In the genomic region with DNA sequence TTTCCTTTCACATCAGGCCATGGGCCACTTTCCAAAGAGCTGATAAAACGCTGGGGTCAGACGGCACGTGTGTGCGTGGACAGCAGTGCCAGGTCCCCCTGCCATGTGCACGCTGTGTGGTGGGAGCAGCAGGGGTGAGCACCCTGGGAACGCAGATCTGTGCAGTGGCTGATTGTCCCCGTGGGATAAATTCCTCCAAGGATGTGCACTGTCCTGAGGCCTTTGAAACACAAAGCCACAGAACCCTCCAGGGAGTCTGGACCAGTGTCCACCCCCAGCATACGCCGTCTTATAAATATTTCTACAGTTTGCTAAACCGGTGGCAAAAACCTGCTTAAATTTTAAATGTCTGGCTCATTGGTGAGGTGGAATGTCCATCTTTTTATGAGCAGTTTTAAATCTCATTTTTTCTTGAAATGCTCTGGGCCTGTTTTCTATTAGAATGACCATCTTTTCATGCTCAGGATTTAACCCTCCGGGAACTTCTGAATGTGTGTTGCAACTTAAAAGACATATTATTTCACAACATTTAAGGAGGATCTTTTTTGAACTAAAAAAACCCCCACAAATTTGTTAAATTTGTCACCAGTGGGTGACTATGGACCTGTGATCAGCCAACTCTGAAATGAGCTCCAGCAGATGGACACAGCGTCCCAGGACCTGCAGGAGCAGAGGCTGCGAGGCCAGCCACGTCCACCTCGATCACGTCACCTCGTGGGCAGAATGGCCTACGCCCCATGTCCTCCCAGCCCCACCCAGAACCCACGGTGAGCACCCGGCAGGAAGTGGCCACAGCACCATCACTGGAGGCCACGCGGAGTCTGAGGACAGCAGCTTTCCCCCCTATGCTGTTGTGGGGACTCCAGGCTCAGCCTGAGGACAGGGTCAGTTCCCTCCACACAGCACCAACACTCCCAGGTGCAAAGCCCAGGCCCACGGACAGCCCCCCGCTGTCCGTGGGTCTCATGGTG, we compare ENCODE assay signal across 8 cellular contexts.
A peak's percentile ranks its signal among the peaks of the same experiment; 100 is the strongest.
DNase-seq lines count a peak whose midpoint lies in the region; ATAC-seq and TF ChIP-seq lines count a peak whose summit lies in the region.

No MANE protein-coding gene starts in this region.

- H3K4me3 Mint-ChIP-seq in activated CD8-positive, alpha-beta T cell treated with anti-CD3 and anti-CD28 coated beads for 36 hours: peak overlapping the region; percentile 66

- H3K27me3 ChIP-seq in rectal smooth muscle tissue (ENCODE audit: control insufficient read depth, insufficient read depth, low read length): no peaks in the 10 kb centered on the region

- peaks cover 30% of the 10 kb centered on the region for H3K4me1 ChIP-seq in rectal smooth muscle tissue (ENCODE audit: control insufficient read depth, insufficient read depth, low read length)

- intact Hi-C loops in activated CD8-positive, alpha-beta T cell treated with anti-CD3 and anti-CD28 coated beads for 36 hours (cut with micrococcal nuclease): loop anchor here (2.0 kb wide), 1 partner anchor 47 kb away; no protein-coding TSS in a partner anchor

- no peaks in the 10 kb centered on the region for H3K36me3 ChIP-seq in rectal smooth muscle tissue (ENCODE audit: control insufficient read depth, insufficient read depth, low read length)

- POLR2A ChIA-PET in activated CD8-positive, alpha-beta T cell treated with anti-CD3 and anti-CD28 coated beads for 36 hours (lab: Charles Lee): interaction anchor here (0.9 to 2.9 kb wide), 3 partner anchors 8 to 48 kb away, joined by 3 to 14 read pairs (median 12); no protein-coding TSS in a partner anchor

- no peaks in the 10 kb centered on the region for H3K27me3 Mint-ChIP-seq in activated CD8-positive, alpha-beta T cell treated with anti-CD3 and anti-CD28 coated beads for 36 hours

- H3K27ac ChIP-seq in rectal smooth muscle tissue (ENCODE audit: low read depth, low read length): peak overlapping the region; percentile 99

- CTCF ChIA-PET in activated CD8-positive, alpha-beta T cell treated with anti-CD3 and anti-CD28 coated beads for 36 hours (lab: Charles Lee): no interaction called here

- peak overlapping the region; percentile 64 for H3K9ac ChIP-seq in rectal smooth muscle tissue (ENCODE audit: low read length)

- ATAC-seq in activated CD8-positive, alpha-beta T cell treated with anti-CD3 and anti-CD28 coated beads for 36 hours: no peak
- ATAC-seq in HG03439 (IDR thresholded peaks at IDR 0.05; ENCODE audit: unreplicated experiment) (no peak), HG02973 (IDR thresholded peaks at IDR 0.05; ENCODE audit: unreplicated experiment) (no peak)

- TF ChIP-seq CTCF in activated CD8-positive, alpha-beta T cell treated with anti-CD3 and anti-CD28 coated beads for 36 hours (IDR thresholded peaks at IDR 0.05): no peak

- peak; percentile 66 for DNase-seq in stimulated activated CD4-positive, alpha-beta T cell treated with anti-CD3 and anti-CD28 coated beads, Interleukin-15, amount 100 ng/mL, for 24 hours
- DNase-seq in stimulated activated CD4-positive, alpha-beta T cell treated with anti-CD3 and anti-CD28 coated beads, Interleukin-4, amount 100 ng/mL, for 4 hours: no peak
- DNase-seq in activated CD8-positive, alpha-beta T cell treated with anti-CD3 and anti-CD28 coated beads for 36 hours: peak; percentile 40
- DNase-seq in glomerular visceral epithelial cell (ENCODE audit: extremely low spot score) (peak; percentile 70), COR-L47 (lab: John Stamatoyannopoulos, UW) (no peak)

- peaks cover 68% of the 10 kb centered on the region for H3K4me1 Mint-ChIP-seq in activated CD8-positive, alpha-beta T cell treated with anti-CD3 and anti-CD28 coated beads for 36 hours (ENCODE audit: low read depth)

- peak overlapping the region; percentile 94 for H3K27ac Mint-ChIP-seq in activated CD8-positive, alpha-beta T cell treated with anti-CD3 and anti-CD28 coated beads for 36 hours

- H3K4me3 ChIP-seq in rectal smooth muscle tissue (ENCODE audit: low read length): peak overlapping the region; percentile 57

- H3K36me3 Mint-ChIP-seq in activated CD8-positive, alpha-beta T cell treated with anti-CD3 and anti-CD28 coated beads for 36 hours (ENCODE audit: low read depth): peaks cover 10% of the 10 kb centered on the region

- H3K9me3 Mint-ChIP-seq in activated CD8-positive, alpha-beta T cell treated with anti-CD3 and anti-CD28 coated beads for 36 hours: no peaks in the 10 kb centered on the region

Comparison
In these comparisons a context has a peak if more than half of its experiments do, and no peak if none do; other contexts are left out.
1. DNase-seq: peak in stimulated activated CD4-positive, alpha-beta T cell treated with anti-CD3 and anti-CD28 coated beads, Interleukin-15, amount 100 ng/mL, for 24 hours (single experiment), activated CD8-positive, alpha-beta T cell treated with anti-CD3 and anti-CD28 coated beads for 36 hours (single experiment) and glomerular visceral epithelial cell (single experiment); none in stimulated activated CD4-positive, alpha-beta T cell treated with anti-CD3 and anti-CD28 coated beads, Interleukin-4, amount 100 ng/mL, for 4 hours (0 of 2) and COR-L47 (single experiment).